1 cellular context compared by ENCODE assay signal in the genomic region with DNA sequence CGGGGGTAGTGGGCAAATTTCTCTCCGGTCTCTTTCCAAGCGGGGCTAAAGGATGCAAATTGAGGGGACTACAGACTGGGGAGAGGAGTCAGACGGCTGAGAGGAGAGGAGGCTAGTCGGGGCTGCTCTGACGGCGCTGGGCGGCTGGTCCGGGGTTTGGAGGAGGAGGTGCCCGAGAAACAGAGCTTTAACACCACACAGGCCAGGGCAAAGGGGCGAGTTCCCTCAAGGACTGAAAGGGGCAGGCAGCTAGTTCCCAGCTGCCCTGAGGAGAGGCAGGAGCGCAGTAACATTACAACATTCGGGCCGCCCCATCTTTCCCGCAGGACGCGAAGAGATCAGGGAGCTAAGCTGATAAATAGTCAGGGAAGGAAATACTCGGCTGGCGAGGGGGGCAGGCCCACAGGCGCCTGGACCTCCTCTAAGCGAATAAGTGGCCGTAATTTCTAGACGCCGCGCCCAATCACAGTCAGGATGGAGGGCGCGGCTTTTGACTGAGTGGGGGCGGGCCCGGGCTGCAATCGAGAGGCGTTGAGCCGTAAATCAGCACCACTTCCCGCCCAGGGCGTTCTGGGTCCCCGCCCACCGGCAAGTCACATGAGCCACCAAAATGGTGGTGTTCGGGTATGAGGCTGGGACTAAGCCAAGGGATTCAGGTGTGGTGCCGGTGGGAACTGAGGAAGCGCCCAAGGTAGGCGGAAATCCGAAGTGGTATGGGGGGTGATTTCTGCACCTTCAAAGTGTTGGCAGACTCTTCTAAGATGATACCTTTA.
TF ChIP-seq lines count a peak whose summit lies in the region.

A gene (plus strand): TSS at position 596 of the 773 bp plus-strand sequence. CDS start 15 bp downstream, at position 611.

TF ChIP-seq in A549, 52 proteins besides CTCF, POLR2A, EP300 and RAD21 (continued from another document):
- TF ChIP-seq, protein P1, sequence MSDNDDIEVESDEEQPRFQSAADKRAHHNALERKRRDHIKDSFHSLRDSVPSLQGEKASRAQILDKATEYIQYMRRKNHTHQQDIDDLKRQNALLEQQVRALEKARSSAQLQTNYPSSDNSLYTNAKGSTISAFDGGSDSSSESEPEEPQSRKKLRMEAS (IDR thresholded peaks at IDR 0.05) = peak; percentile 69
- TF ChIP-seq ZC3H11A (IDR thresholded peaks at IDR 0.05) (no peak), SREBF2 (IDR thresholded peaks at IDR 0.05) (no peak), RFX5 (IDR thresholded peaks at IDR 0.05) (no peak; the same call in 1 of the 2 replicates), HOXA7 (CRISPR knock-in tag; IDR thresholded peaks at IDR 0.05) (no peak), MAZ (IDR thresholded peaks at IDR 0.05; ENCODE audit: borderline replicate concordance, low read depth, low read length) (peak; percentile 68; the same call in 1 of the 2 replicates), CBX8 (IDR thresholded peaks at IDR 0.05) (no peak), RCOR1 (IDR thresholded peaks at IDR 0.05; ENCODE audit: low read depth, low read length) (no peak)
- TF ChIP-seq, protein P2, sequence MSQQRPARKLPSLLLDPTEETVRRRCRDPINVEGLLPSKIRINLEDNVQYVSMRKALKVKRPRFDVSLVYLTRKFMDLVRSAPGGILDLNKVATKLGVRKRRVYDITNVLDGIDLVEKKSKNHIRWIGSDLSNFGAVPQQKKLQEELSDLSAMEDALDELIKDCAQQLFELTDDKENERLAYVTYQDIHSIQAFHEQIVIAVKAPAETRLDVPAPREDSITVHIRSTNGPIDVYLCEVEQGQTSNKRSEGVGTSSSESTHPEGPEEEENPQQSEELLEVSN (IDR thresholded peaks at IDR 0.05; ENCODE audit: borderline replicate concordance, low read depth) = 0 out of 2 replicates have a peak, but pooled peaks have one; percentile 30
- TF ChIP-seq, protein P3, sequence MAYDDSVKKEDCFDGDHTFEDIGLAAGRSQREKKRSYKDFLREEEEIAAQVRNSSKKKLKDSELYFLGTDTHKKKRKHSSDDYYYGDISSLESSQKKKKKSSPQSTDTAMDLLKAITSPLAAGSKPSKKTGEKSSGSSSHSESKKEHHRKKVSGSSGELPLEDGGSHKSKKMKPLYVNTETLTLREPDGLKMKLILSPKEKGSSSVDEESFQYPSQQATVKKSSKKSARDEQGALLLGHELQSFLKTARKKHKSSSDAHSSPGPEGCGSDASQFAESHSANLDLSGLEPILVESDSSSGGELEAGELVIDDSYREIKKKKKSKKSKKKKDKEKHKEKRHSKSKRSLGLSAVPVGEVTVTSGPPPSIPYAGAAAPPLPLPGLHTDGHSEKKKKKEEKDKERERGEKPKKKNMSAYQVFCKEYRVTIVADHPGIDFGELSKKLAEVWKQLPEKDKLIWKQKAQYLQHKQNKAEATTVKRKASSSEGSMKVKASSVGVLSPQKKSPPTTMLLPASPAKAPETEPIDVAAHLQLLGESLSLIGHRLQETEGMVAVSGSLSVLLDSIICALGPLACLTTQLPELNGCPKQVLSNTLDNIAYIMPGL (CRISPR knock-in tag; IDR thresholded peaks at IDR 0.05; ENCODE audit: borderline replicate concordance) = no peak
TF ChIP-seq in A549: peak in this region for 10.
